8 cellular contexts compared by ENCODE assay signal in the genomic region with DNA sequence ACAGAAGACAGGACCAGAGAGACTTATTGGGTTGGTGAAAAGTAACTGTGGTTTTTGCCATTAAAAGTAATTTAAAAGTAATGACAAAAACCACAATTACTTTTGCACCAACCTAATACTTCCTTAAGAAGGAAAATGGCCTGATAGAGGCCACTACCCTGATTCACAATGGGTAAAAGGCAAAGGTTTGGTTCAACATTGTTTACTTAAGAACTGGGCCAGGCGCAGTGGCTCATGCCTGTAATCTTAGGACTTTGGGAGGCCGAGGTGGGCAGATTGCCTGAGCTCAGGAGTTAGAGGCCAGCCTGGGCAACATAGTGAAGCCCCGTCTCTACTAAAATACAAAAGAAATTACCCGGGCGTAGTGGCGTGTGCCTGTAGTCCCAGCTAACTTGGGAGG.
"Had no signal": no experiment of that assay in that cellular context is flagged by ENCODE, and none has a peak within 500 bp of the region (broad histone marks: within the 10 kb centered on the region; RNA-seq: fewer than 3 reads in every experiment).

No MANE protein-coding gene starts in this region.

- H3K27ac Mint-ChIP-seq: HFFc6 had no signal

- H3K36me3 ChIP-seq: HAP-1 had no signal

- FAIRE-seq: K562 had no signal

- H3K4me3 ChIP-seq: HAP-1, K562 had no signal

- DNase-seq: GOT3, H7, HFFc6, IMR-90 had no signal

- H3K27ac ChIP-seq: HL-60 had no signal

- H3K9me3 ChIP-seq: HAP-1 had no signal

- H3K4me3 Mint-ChIP-seq: HFFc6 had no signal

- H3K4me1 ChIP-seq: HAP-1 had no signal

- ATAC-seq: HCT116 had no signal
